13 cellular contexts compared by ENCODE assay signal in genomic region chr2:11710210-11710609, GRCh38. TPM values are rescaled to one million over a fixed set of nuclear protein-coding genes. Genes with fewer than 3 reads are reported as not detected.
A peak's percentile ranks its signal among the peaks of the same experiment; 100 is the strongest.
DNase-seq lines count a peak whose midpoint lies in the region; ATAC-seq and TF ChIP-seq lines count a peak whose summit lies in the region.
"Had no signal": no experiment of that assay in that cellular context is flagged by ENCODE, and none has a peak within 500 bp of the region (broad histone marks: within the 10 kb centered on the region; RNA-seq: fewer than 3 reads in every experiment).

No MANE protein-coding gene starts in this region.

- CTCF ChIA-PET in RWPE1 (lab: Yijun Ruan, JAX): interaction anchor here (0.6 kb wide), 1 partner anchor 36 kb away, joined by 3 read pairs; the partner anchor contains the start of gene LPIN1

- H3K9me3 Mint-ChIP-seq in activated T-helper 1 cell treated with anti-CD3 and anti-CD28 coated beads, Interleukin-12 subunit alpha, Interleukin-12 subunit beta, Interleukin-2, Interleukin-4 antibody, amounts not matched to agents 30 ng/mL and 10 ng/mL and 1 ng/mL, durations not matched to agents 14 hours and 24 hours and 36 hours: no peaks in the 10 kb centered on the region

- no peaks in the 10 kb centered on the region for H3K4me1 Mint-ChIP-seq in activated T-helper 1 cell treated with anti-CD3 and anti-CD28 coated beads, Interleukin-12 subunit alpha, Interleukin-12 subunit beta, Interleukin-2, Interleukin-4 antibody, amounts not matched to agents 30 ng/mL and 10 ng/mL and 1 ng/mL, durations not matched to agents 14 hours and 24 hours and 36 hours (ENCODE audit: low read depth)

- H3K27ac ChIP-seq in RWPE1 (no peak overlapping the region), epithelial cell of prostate (no peak overlapping the region)
- H3K27ac ChIP-seq: C4-2B, SK-N-MC had no signal

- H3K4me3 Mint-ChIP-seq in activated T-helper 1 cell treated with anti-CD3 and anti-CD28 coated beads, Interleukin-12 subunit alpha, Interleukin-12 subunit beta, Interleukin-2, Interleukin-4 antibody, amounts not matched to agents 30 ng/mL and 10 ng/mL and 1 ng/mL, durations not matched to agents 14 hours and 24 hours and 36 hours: no peak overlapping the region

- H3K36me3 Mint-ChIP-seq in activated T-helper 1 cell treated with anti-CD3 and anti-CD28 coated beads, Interleukin-12 subunit alpha, Interleukin-12 subunit beta, Interleukin-2, Interleukin-4 antibody, amounts not matched to agents 30 ng/mL and 10 ng/mL and 1 ng/mL, durations not matched to agents 14 hours and 24 hours and 36 hours (ENCODE audit: low read depth): no peaks in the 10 kb centered on the region

- TF ChIP-seq CTCF in RWPE1 (conservative IDR thresholded peaks at IDR 0.05; ENCODE audit: low read depth) (no peak), omental fat pad (IDR thresholded peaks at IDR 0.05) (no peak)

- peaks cover 24% of the 10 kb centered on the region for H3K27me3 Mint-ChIP-seq in activated T-helper 1 cell treated with anti-CD3 and anti-CD28 coated beads, Interleukin-12 subunit alpha, Interleukin-12 subunit beta, Interleukin-2, Interleukin-4 antibody, amounts not matched to agents 30 ng/mL and 10 ng/mL and 1 ng/mL, durations not matched to agents 14 hours and 24 hours and 36 hours (ENCODE audit: insufficient read depth)

- ATAC-seq in omental fat pad (ENCODE audit: low FRiP score): peak; percentile 93
- ATAC-seq in HG03457 (IDR thresholded peaks at IDR 0.05; ENCODE audit: unreplicated experiment): no peak
- ATAC-seq: GM12878 had no signal

- DNase-seq in AG20443 (ENCODE audit: low spot score): peak; percentile 87
- peak; percentile 82 for DNase-seq in RWPE1 (ENCODE audit: low spot score)
- peak; percentile 71 for DNase-seq in epithelial cell of prostate (ENCODE audit: low read depth, low spot score)
- no peak for DNase-seq in omental fat pad (ENCODE audit: low spot score)
- no peak for DNase-seq in activated T-helper 1 cell treated with anti-CD3 and anti-CD28 coated beads, Interleukin-12 subunit alpha, Interleukin-12 subunit beta, Interleukin-2, Interleukin-4 antibody, amounts not matched to agents 30 ng/mL and 10 ng/mL and 1 ng/mL, durations not matched to agents 14 hours and 24 hours and 36 hours (ENCODE audit: low spot score)
- DNase-seq in stimulated activated naive CD4-positive, alpha-beta T cell (lab: John Stamatoyannopoulos, UW): no peak
- no peak for DNase-seq in NCI-H524 treated with DMSO at 0.1 percent for 48 hours (lab: John Stamatoyannopoulos, UW)
- DNase-seq: cortex of kidney, NCI-H1436 treated with DMSO at 0.1 percent for 48 hours had no signal

- intact Hi-C loops in activated T-helper 1 cell treated with anti-CD3 and anti-CD28 coated beads, Interleukin-12 subunit alpha, Interleukin-12 subunit beta, Interleukin-2, Interleukin-4 antibody, amounts not matched to agents 30 ng/mL and 10 ng/mL and 1 ng/mL, durations not matched to agents 14 hours and 24 hours and 36 hours (cut with micrococcal nuclease): no loop called here

- H3K27ac Mint-ChIP-seq in activated T-helper 1 cell treated with anti-CD3 and anti-CD28 coated beads, Interleukin-12 subunit alpha, Interleukin-12 subunit beta, Interleukin-2, Interleukin-4 antibody, amounts not matched to agents 30 ng/mL and 10 ng/mL and 1 ng/mL, durations not matched to agents 14 hours and 24 hours and 36 hours: no peak overlapping the region

- POLR2A ChIA-PET in RWPE1 (lab: Yijun Ruan, JAX; ENCODE audit: low non-redundant PET): no interaction called here

RNA-seq across cellular contexts. Expression of gene LPIN1, which starts 36.2 kb away (rescaled TPM):
- 100 to 1,000 TPM in 1 of 4 donors, 10 to 100 TPM in 3; 72.8 to 104 (median 89.1) TPM for total RNA-seq in omental fat pad
- total RNA-seq in activated T-helper 1 cell treated with anti-CD3 and anti-CD28 coated beads, Interleukin-12 subunit alpha, Interleukin-12 subunit beta, Interleukin-2, Interleukin-4 antibody, amounts not matched to agents 30 ng/mL and 10 ng/mL and 1 ng/mL, durations not matched to agents 14 hours and 24 hours and 36 hours: 46.0 and 49.5 TPM in 2 replicates

RNA-seq across cellular contexts. Expression of gene NTSR2, which starts 40.2 kb away (rescaled TPM):
- 1 to 10 TPM in 1 of 4 donors, under 1 TPM in 1, not detected in 2; 0.28 to 1.6 TPM for total RNA-seq in omental fat pad
- not detected in 2 replicates for total RNA-seq in activated T-helper 1 cell treated with anti-CD3 and anti-CD28 coated beads, Interleukin-12 subunit alpha, Interleukin-12 subunit beta, Interleukin-2, Interleukin-4 antibody, amounts not matched to agents 30 ng/mL and 10 ng/mL and 1 ng/mL, durations not matched to agents 14 hours and 24 hours and 36 hours
- total RNA-seq: GM12878 had no signal

Comparison
In these comparisons a context has a peak if more than half of its experiments do, and no peak if none do; other contexts are left out.
1. DNase-seq: peak in AG20443 (single experiment), RWPE1 (single experiment) and epithelial cell of prostate (single experiment); none in omental fat pad (single experiment), activated T-helper 1 cell treated with anti-CD3 and anti-CD28 coated beads, Interleukin-12 subunit alpha, Interleukin-12 subunit beta, Interleukin-2, Interleukin-4 antibody, amounts not matched to agents 30 ng/mL and 10 ng/mL and 1 ng/mL, durations not matched to agents 14 hours and 24 hours and 36 hours (single experiment), stimulated activated naive CD4-positive, alpha-beta T cell (0 of 6) and NCI-H524 treated with DMSO at 0.1 percent for 48 hours (single experiment).